11 cellular contexts compared by ENCODE assay signal in the genomic region with DNA sequence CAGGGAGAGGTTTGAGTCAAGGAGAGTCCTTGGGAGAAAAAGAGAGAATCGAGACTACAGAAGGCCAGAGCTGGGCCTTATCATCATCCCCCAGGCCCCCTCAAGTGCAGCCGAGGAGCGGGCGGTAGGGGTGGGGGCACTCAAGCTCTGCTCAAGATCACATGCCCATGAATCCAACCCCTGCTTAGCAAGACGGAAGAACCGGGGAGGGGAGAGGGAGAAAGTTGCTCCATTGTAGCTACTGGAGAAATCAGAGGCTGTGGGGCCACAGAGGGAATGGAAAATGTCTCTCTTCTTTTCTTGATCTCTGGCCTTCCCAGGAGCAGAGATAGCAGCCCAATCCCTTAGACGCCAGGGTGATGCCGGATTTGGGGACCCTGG. TPM values are rescaled to one million over a fixed set of nuclear protein-coding genes. Genes with fewer than 3 reads are reported as not detected.
DNase-seq lines count a peak whose midpoint lies in the region; ATAC-seq and TF ChIP-seq lines count a peak whose summit lies in the region.
"Had no signal": no experiment of that assay in that cellular context is flagged by ENCODE, and none has a peak within 500 bp of the region (broad histone marks: within the 10 kb centered on the region; RNA-seq: fewer than 3 reads in every experiment).

No MANE protein-coding gene starts in this region.

- ATAC-seq in IMR-90 (ENCODE audit: low read depth): no peak
- ATAC-seq in naive thymus-derived CD8-positive, alpha-beta T cell: no peak

- H2BK20ac ChIP-seq in IMR-90 (ENCODE audit: low read depth, low read length): no peak overlapping the region

- H3K9me1 ChIP-seq in IMR-90 (ENCODE audit: insufficient read depth, low read length): peaks cover 11% of the 10 kb centered on the region

- dilution Hi-C loops in IMR-90 (cut with HindIII; ENCODE audit: low sequenced_read_pairs, unreplicated experiment): no loop called here

- H4K91ac ChIP-seq in IMR-90 (ENCODE audit: insufficient read depth, low read depth, low read length): no peak overlapping the region

- no peak overlapping the region for H3K14ac ChIP-seq in IMR-90 (replicated peaks; ENCODE audit: low read depth, low read length)

- intact Hi-C loops in IMR-90 (cut with micrococcal nuclease): loop anchor here (1.0 to 5.0 kb wide), 5 partner anchors 47 to 1930 kb away; a partner anchor contains a TSS

- DNase-seq in IMR-90 (no peak), coronary artery (ENCODE audit: low spot score) (no peak), NOMO-1 (lab: John Stamatoyannopoulos, UW; ENCODE audit: unreplicated experiment in 2 of 2) (no peak), UCSD-AML1 (lab: John Stamatoyannopoulos, UW; ENCODE audit: unreplicated experiment) (no peak), NCI-H526 (lab: John Stamatoyannopoulos, UW) (no peak)
- no peak for DNase-seq in naive thymus-derived CD8-positive, alpha-beta T cell
- DNase-seq in activated CD8-positive, alpha-beta memory T cell treated with anti-CD3 and anti-CD28 coated beads for 24 hours: no peak

- H2AFZ ChIP-seq in IMR-90 (replicated peaks; ENCODE audit: low read length, poor library complexity): peak overlapping the region; percentile 14

- peaks cover 31 to 47% (median 39%) of the 10 kb centered on the region in 10 experiments for H3K4me1 ChIP-seq in BLaER1 treated with 17β-estradiol and CSF1 and Interleukin-3, amounts not matched to agents 10 nM and 100 nM
- H3K4me1 ChIP-seq in IMR-90 (ENCODE audit: control insufficient read depth, insufficient read depth, low read length): peaks cover 12% of the 10 kb centered on the region

- H3K36me3 ChIP-seq in BLaER1 treated with 17β-estradiol and CSF1 and Interleukin-3, amounts not matched to agents 10 nM and 100 nM: no peaks in the 10 kb centered on the region
- no peaks in the 10 kb centered on the region; the same call in 1 of the 2 replicates for H3K36me3 ChIP-seq in IMR-90 (ENCODE audit: control insufficient read depth, insufficient read depth, low read length)

- no peak for TF ChIP-seq RAD21 in IMR-90 (IDR thresholded peaks at IDR 0.05; ENCODE audit: low read length)

- CTCF ChIA-PET in IMR-90 (lab: Yijun Ruan, JAX): interaction anchor here (0.9 to 1.2 kb wide), 4 partner anchors 22 to 100 kb away, joined by 4 to 5 read pairs (median 4); no protein-coding TSS in a partner anchor

- H3K18ac ChIP-seq in IMR-90 (ENCODE audit: low read depth, low read length): no peak overlapping the region

- no peak overlapping the region for H3K23ac ChIP-seq in IMR-90 (ENCODE audit: low read depth, low read length)

- TF ChIP-seq CTCF in IMR-90 (conservative IDR thresholded peaks at IDR 0.05; ENCODE audit: low read depth, low read length) (no peak), coronary artery (IDR thresholded peaks at IDR 0.05) (no peak)

- H3K4me1 Mint-ChIP-seq in naive thymus-derived CD8-positive, alpha-beta T cell: peaks cover 0 to 13% (median 3%) of the 10 kb centered on the region in 4 donors

- peaks cover 7 to 37% (median 20%) of the 10 kb centered on the region in 5 donors for H3K27me3 Mint-ChIP-seq in naive thymus-derived CD8-positive, alpha-beta T cell

- no peak overlapping the region for H2BK5ac ChIP-seq in IMR-90 (ENCODE audit: low read depth, low read length, poor library complexity, severe bottlenecking)

- H3K79me1 ChIP-seq in IMR-90 (ENCODE audit: low read depth in 1 of 2, low read length in 2 of 2): no peaks in the 10 kb centered on the region

- H3K27ac Mint-ChIP-seq in naive thymus-derived CD8-positive, alpha-beta T cell: peak overlapping the region in 7 of 10 donors; percentile 46 to 81 (median 56)
- H3K27ac Mint-ChIP-seq: activated CD8-positive, alpha-beta T cell treated with anti-CD3 and anti-CD28 coated beads, Interleukin-2, amount 10 ng/mL, durations not matched to agents 7 days and 5 days; natural killer cell treated with Interleukin-12 subunit alpha and Interleukin-12 subunit beta and Interleukin-15 and Interleukin-18, amount 100 ng/mL, for 72 hours had no signal

- TF ChIP-seq POLR2A in IMR-90 (IDR thresholded peaks at IDR 0.05; ENCODE audit: low read depth, low read length): no peak

- H3K56ac ChIP-seq in IMR-90 (ENCODE audit: extremely low read depth, insufficient read depth, low read length): no peak overlapping the region

- H3K9ac ChIP-seq in BLaER1 treated with 17β-estradiol and CSF1 and Interleukin-3, amounts not matched to agents 10 nM and 100 nM: peak overlapping the region in 1 of 11 experiments; percentile 14; a peak in 1 of 22 replicates
- no peak overlapping the region for H3K9ac ChIP-seq in IMR-90 (ENCODE audit: low read depth, low read length)

- H3K4me3 ChIP-seq in BLaER1 treated with 17β-estradiol and CSF1 and Interleukin-3, amounts not matched to agents 10 nM and 100 nM: no peak overlapping the region
- no peak overlapping the region for H3K4me3 ChIP-seq in IMR-90 (ENCODE audit: insufficient read depth, low read depth, low read length)
- no peak overlapping the region for H3K4me3 ChIP-seq in coronary artery
- H3K4me3 ChIP-seq: tibial nerve had no signal

- H3K4me2 ChIP-seq in BLaER1 treated with 17β-estradiol and CSF1 and Interleukin-3, amounts not matched to agents 10 nM and 100 nM: peak overlapping the region in 9 of 11 experiments; percentile 51 to 86 (median 75); a peak in 19 of 22 replicates
- H3K4me2 ChIP-seq in IMR-90 (ENCODE audit: low read depth, low read length): no peak overlapping the region

- peak overlapping the region in 5 of 11 experiments; percentile 2 to 66 (median 43); a peak in 5 of 22 replicates for H3K27ac ChIP-seq in BLaER1 treated with 17β-estradiol and CSF1 and Interleukin-3, amounts not matched to agents 10 nM and 100 nM
- H3K27ac ChIP-seq in IMR-90 (ENCODE audit: insufficient read depth, low read length): no peak overlapping the region
- H3K27ac ChIP-seq in coronary artery: peak overlapping the region; percentile 39 to 42

- H2BK15ac ChIP-seq in IMR-90 (ENCODE audit: low read depth, low read length): no peak overlapping the region

- no peaks in the 10 kb centered on the region for H3K9me3 Mint-ChIP-seq in naive thymus-derived CD8-positive, alpha-beta T cell
- H3K9me3 Mint-ChIP-seq: natural killer cell treated with Interleukin-12 subunit alpha and Interleukin-12 subunit beta and Interleukin-15 and Interleukin-18, amount 100 ng/mL, for 72 hours had no signal

- no peak overlapping the region for H2AK9ac ChIP-seq in IMR-90 (replicated peaks; ENCODE audit: low read depth, low read length, poor library complexity)

- H4K5ac ChIP-seq in IMR-90 (ENCODE audit: low read depth, low read length): no peak overlapping the region

- H2BK120ac ChIP-seq in IMR-90 (ENCODE audit: low read depth, low read length): no peak overlapping the region

- POLR2A ChIA-PET in IMR-90 (lab: Charles Lee; ENCODE audit: unreplicated experiment): no interaction called here
- POLR2A ChIA-PET in naive thymus-derived CD8-positive, alpha-beta T cell (lab: Charles Lee): no interaction called here

- no CpG with 5 or more reads among the region's 8 CpGs for WGBS in IMR-90 (ENCODE audit: extremely low coverage in 2 of 2, insufficient read length in 1 of 2), 2 experiments

- no peak overlapping the region for H2AK5ac ChIP-seq in IMR-90 (ENCODE audit: low read depth, low read length)

- no peaks in the 10 kb centered on the region for H3K9me3 ChIP-seq in BLaER1 treated with 17β-estradiol and CSF1 and Interleukin-3, amounts not matched to agents 10 nM and 100 nM (replicated peaks in 1 of 11)
- H3K9me3 ChIP-seq in IMR-90 (ENCODE audit: control insufficient read depth, insufficient read depth, low read length): no peaks in the 10 kb centered on the region
- H3K9me3 ChIP-seq: tibial nerve had no signal

- in situ Hi-C loops in IMR-90 (cut with MboI; ENCODE audit: low sequenced_read_pairs): no loop called here

- no TSS peak for BruUV-seq in IMR-90 (replicated peaks; lab: Mats Ljungman, UMichigan)

- no peak overlapping the region for H4K8ac ChIP-seq in IMR-90 (ENCODE audit: low read depth in 2 of 2, low read length in 2 of 2)

- no peaks in the 10 kb centered on the region for H3K36me3 Mint-ChIP-seq in naive thymus-derived CD8-positive, alpha-beta T cell
- H3K36me3 Mint-ChIP-seq: natural killer cell treated with Interleukin-12 subunit alpha and Interleukin-12 subunit beta and Interleukin-15 and Interleukin-18, amount 100 ng/mL, for 72 hours had no signal

- no peak overlapping the region for H3K4me3 Mint-ChIP-seq in naive thymus-derived CD8-positive, alpha-beta T cell
- H3K4me3 Mint-ChIP-seq: activated CD8-positive, alpha-beta T cell treated with anti-CD3 and anti-CD28 coated beads, Interleukin-2, amount 10 ng/mL, durations not matched to agents 7 days and 5 days; natural killer cell treated with Interleukin-12 subunit alpha and Interleukin-12 subunit beta and Interleukin-15 and Interleukin-18, amount 100 ng/mL, for 72 hours had no signal

- H3K27me3 ChIP-seq in BLaER1 treated with 17β-estradiol and CSF1 and Interleukin-3, amounts not matched to agents 10 nM and 100 nM: no peaks in the 10 kb centered on the region
- H3K27me3 ChIP-seq in IMR-90 (ENCODE audit: control insufficient read depth, insufficient read depth, low read length): no peaks in the 10 kb centered on the region
- H3K27me3 ChIP-seq: tibial nerve had no signal

- H4K20me1 ChIP-seq in BLaER1 treated with 17β-estradiol and CSF1 and Interleukin-3, amounts not matched to agents 10 nM and 100 nM: peaks cover 0 to 11% (median 0%) of the 10 kb centered on the region in 11 experiments; a peak in 1 of 22 replicates
- H4K20me1 ChIP-seq in IMR-90 (ENCODE audit: insufficient read depth, low read length): no peaks in the 10 kb centered on the region

- H3K4ac ChIP-seq in IMR-90 (ENCODE audit: low read depth, low read length): no peak overlapping the region

TF ChIP-seq in IMR-90, 13 proteins besides CTCF, POLR2A, EP300 and RAD21 (continues in another document):
- TF ChIP-seq FOS (IDR thresholded peaks at IDR 0.05; ENCODE audit: low read depth, low read length) (no peak), MAFK (IDR thresholded peaks at IDR 0.05; ENCODE audit: low read depth, low read length) (no peak), RFX5 (IDR thresholded peaks at IDR 0.05; ENCODE audit: low read depth, low read length) (no peak), MAZ (IDR thresholded peaks at IDR 0.05; ENCODE audit: borderline replicate concordance, low read depth, low read length) (no peak), CHD1 (IDR thresholded peaks at IDR 0.05; ENCODE audit: low read depth, low read length) (no peak)

RNA-seq across cellular contexts. Expression of a gene that starts 14.6 kb away (rescaled TPM):
- total RNA-seq in IMR-90 (2012; rRNA removed): 0.90 and 1.1 TPM in 2 replicates
- 6.1 and 6.9 TPM in 2 replicates for polyA plus RNA-seq in IMR-90 (2012; rRNA removed)
- 3.8 and 5.4 TPM in 2 replicates for polyA plus RNA-seq in IMR-90 (2012; cell fraction: cytosol; rRNA removed)
- 24.0 and 53.1 TPM in 2 replicates for polyA plus RNA-seq in IMR-90 (2012; cell fraction: nucleus; rRNA removed; ENCODE audit: low replicate concordance)
- under 1 TPM; 0.19 to 0.36 TPM for total RNA-seq in naive thymus-derived CD8-positive, alpha-beta T cell
- not detected for polyA plus RNA-seq in naive thymus-derived CD8-positive, alpha-beta T cell
- total RNA-seq: activated CD8-positive, alpha-beta T cell treated with anti-CD3 and anti-CD28 coated beads, Interleukin-2, amount 10 ng/mL, durations not matched to agents 7 days and 5 days; natural killer cell treated with Interleukin-12 subunit alpha and Interleukin-12 subunit beta and Interleukin-15 and Interleukin-18, amount 100 ng/mL, for 72 hours had no signal

RNA-seq across cellular contexts. Expression of a gene that starts 44.4 kb away (rescaled TPM):
- total RNA-seq in IMR-90 (2012; rRNA removed): 6.7 and 19.7 TPM in 2 replicates
- 14.5 and 22.4 TPM in 2 replicates for polyA plus RNA-seq in IMR-90 (2012; rRNA removed)
- polyA plus RNA-seq in IMR-90 (2012; cell fraction: cytosol; rRNA removed): 6.4 and 7.1 TPM in 2 replicates
- polyA plus RNA-seq in IMR-90 (2012; cell fraction: nucleus; rRNA removed; ENCODE audit: low replicate concordance): 83.5 and 203 TPM in 2 replicates
- total RNA-seq in naive thymus-derived CD8-positive, alpha-beta T cell: 10 to 100 TPM; 42.7 to 50.2 TPM
- 1 to 10 TPM; 5.4 to 9.3 (median 6.6) TPM for polyA plus RNA-seq in naive thymus-derived CD8-positive, alpha-beta T cell
